Comparison of ENCODE assay signal across 10 cellular contexts in the genomic region with DNA sequence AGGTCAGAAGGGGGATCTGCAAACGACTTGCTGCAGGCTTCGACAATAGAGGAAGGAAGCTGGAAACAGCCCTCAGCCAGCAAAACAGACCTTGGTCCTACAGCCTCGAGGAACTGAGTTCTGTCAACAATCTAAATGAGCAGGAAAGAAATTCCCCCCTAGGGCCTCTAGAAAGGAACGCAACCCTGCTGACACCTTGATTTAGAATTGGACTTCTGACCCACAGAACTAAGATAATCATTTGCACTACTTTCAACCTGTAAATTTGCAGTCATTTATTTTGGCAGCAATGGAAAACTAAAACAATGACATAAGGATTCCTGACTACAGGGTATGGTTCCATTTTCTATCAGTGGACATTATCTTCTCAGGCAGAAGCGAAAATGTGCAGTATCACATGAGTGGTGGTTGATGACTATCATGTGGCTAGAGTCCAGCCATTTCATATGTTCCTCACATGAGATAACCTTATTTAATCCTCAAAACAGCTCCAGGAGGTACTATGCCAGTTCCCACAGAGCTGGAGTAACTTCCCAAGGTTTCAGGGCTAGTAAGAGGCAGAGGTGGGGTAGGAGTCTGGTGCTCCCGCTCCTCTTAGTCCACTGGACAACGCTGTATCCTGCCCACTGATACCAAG.
DNase-seq lines count a peak whose midpoint lies in the region; ATAC-seq, FAIRE-seq and TF ChIP-seq lines count a peak whose summit lies in the region.
"Had no signal": no experiment of that assay in that cellular context is flagged by ENCODE, and none has a peak within 500 bp of the region (broad histone marks: within the 10 kb centered on the region; RNA-seq: fewer than 3 reads in every experiment).

No MANE protein-coding gene starts in this region.

- no peak for FAIRE-seq in D721Med (lab: Jason Lieb, UNC)

- 33% methylated on average over 5 to 7 of the region's 7 CpGs for WGBS in esophagus squamous epithelium, 2 donors

- H3K4me3 ChIP-seq in BLaER1 treated with 17β-estradiol and CSF1 and Interleukin-3, amounts not matched to agents 10 nM and 100 nM, result peak overlapping the region in 1 of 10 experiments; percentile 1; a peak in 1 of 20 replicates
- H3K4me3 ChIP-seq in esophagus squamous epithelium (no peak overlapping the region), mucosa of rectum (ENCODE audit: low read length in 2 of 2) (no peak overlapping the region), OCI-LY7 (ENCODE audit: low read depth, low read length, poor library complexity, severe bottlenecking) (no peak overlapping the region)

- CTCF ChIA-PET in activated CD8-positive, alpha-beta T cell treated with anti-CD3 and anti-CD28 coated beads for 36 hours (lab: Charles Lee), result interaction anchor here (1.2 kb wide), 2 partner anchors 43 to 58 kb away, joined by 3 read pairs; no protein-coding TSS in a partner anchor
- CTCF ChIA-PET in OCI-LY7 (lab: Charles Lee; ENCODE audit: unreplicated experiment), result no interaction called here

- peaks cover 7% of the 10 kb centered on the region for H3K36me3 Mint-ChIP-seq in activated CD8-positive, alpha-beta T cell treated with anti-CD3 and anti-CD28 coated beads for 36 hours (ENCODE audit: low read depth)

- DNase-seq in OCI-M2 (lab: John Stamatoyannopoulos, UW; ENCODE audit: unreplicated experiment), result peak; percentile 60
- DNase-seq in esophagus squamous epithelium (lab: John Stamatoyannopoulos, UW), result no peak
- DNase-seq in activated CD8-positive, alpha-beta T cell treated with anti-CD3 and anti-CD28 coated beads for 36 hours, result no peak
- no peak for DNase-seq in D721Med (ENCODE audit: insufficient read length, low spot score)
- no peak for DNase-seq in OCI-LY7 (ENCODE audit: low spot score)
- DNase-seq: effector memory CD4-positive, alpha-beta T cell had no signal

- peak overlapping the region in 7 of 11 experiments; percentile 0 to 84 (median 53); a peak in 12 of 22 replicates for H3K4me2 ChIP-seq in BLaER1 treated with 17β-estradiol and CSF1 and Interleukin-3, amounts not matched to agents 10 nM and 100 nM
- no peak overlapping the region for H3K4me2 ChIP-seq in OCI-LY7 (ENCODE audit: low read length)

- intact Hi-C loops in esophagus squamous epithelium (cut with DNase I) (no loop called here), OCI-LY7 (cut with micrococcal nuclease; ENCODE audit: unreplicated experiment) (no loop called here)
- intact Hi-C loops in activated CD8-positive, alpha-beta T cell treated with anti-CD3 and anti-CD28 coated beads for 36 hours (cut with micrococcal nuclease), result no loop called here

- no peak for TF ChIP-seq POLR2A in esophagus squamous epithelium (IDR thresholded peaks at IDR 0.05)

- no peaks in the 10 kb centered on the region for H3K9me3 ChIP-seq in BLaER1 treated with 17β-estradiol and CSF1 and Interleukin-3, amounts not matched to agents 10 nM and 100 nM (replicated peaks in 1 of 11)
- H3K9me3 ChIP-seq in esophagus squamous epithelium, result no peaks in the 10 kb centered on the region
- H3K9me3 ChIP-seq in mucosa of rectum (ENCODE audit: control insufficient read depth in 2 of 2, low read length in 2 of 2), result no peaks in the 10 kb centered on the region
- H3K9me3 ChIP-seq in OCI-LY7 (ENCODE audit: low read length), result no peaks in the 10 kb centered on the region

- no peaks in the 10 kb centered on the region for H3K9me2 ChIP-seq in OCI-LY7 (ENCODE audit: insufficient read depth, low read length)

- H3K27me3 ChIP-seq in BLaER1 treated with 17β-estradiol and CSF1 and Interleukin-3, amounts not matched to agents 10 nM and 100 nM, result no peaks in the 10 kb centered on the region
- H3K27me3 ChIP-seq in esophagus squamous epithelium, result no peaks in the 10 kb centered on the region
- H3K27me3 ChIP-seq in mucosa of rectum (ENCODE audit: control insufficient read depth in 2 of 2, insufficient read depth in 2 of 2, low read length in 2 of 2), result peaks cover 0 to 2% of the 10 kb centered on the region in 2 donors

- TF ChIP-seq CTCF in esophagus squamous epithelium (IDR thresholded peaks at IDR 0.05) (no peak), D721Med (IDR thresholded peaks at IDR 0.05; ENCODE audit: insufficient read depth, missing control alignments) (no peak), OCI-LY7 (conservative IDR thresholded peaks at IDR 0.05; ENCODE audit: low read length) (no peak)
- no peak for TF ChIP-seq CTCF in activated CD8-positive, alpha-beta T cell treated with anti-CD3 and anti-CD28 coated beads for 36 hours (IDR thresholded peaks at IDR 0.05)

- H3K36me3 ChIP-seq in BLaER1 treated with 17β-estradiol and CSF1 and Interleukin-3, amounts not matched to agents 10 nM and 100 nM, result no peaks in the 10 kb centered on the region
- H3K36me3 ChIP-seq in esophagus squamous epithelium, result no peaks in the 10 kb centered on the region
- H3K36me3 ChIP-seq in mucosa of rectum (ENCODE audit: control insufficient read depth in 2 of 2, insufficient read depth in 2 of 2, low read length in 2 of 2), result no peaks in the 10 kb centered on the region
- H3K36me3 ChIP-seq in OCI-LY7 (ENCODE audit: insufficient read depth, low read length), result no peaks in the 10 kb centered on the region

- no peaks in the 10 kb centered on the region for H3K27me3 Mint-ChIP-seq in activated CD8-positive, alpha-beta T cell treated with anti-CD3 and anti-CD28 coated beads for 36 hours

- POLR2A ChIA-PET in activated CD8-positive, alpha-beta T cell treated with anti-CD3 and anti-CD28 coated beads for 36 hours (lab: Charles Lee), result interaction anchor here (0.6 kb wide), 1 partner anchor 387 kb away, joined by 3 read pairs; no protein-coding TSS in a partner anchor
- POLR2A ChIA-PET in OCI-LY7 (lab: Charles Lee), result no interaction called here

- H3K4me3 Mint-ChIP-seq in activated CD8-positive, alpha-beta T cell treated with anti-CD3 and anti-CD28 coated beads for 36 hours, result no peak overlapping the region

- H3K27ac ChIP-seq in BLaER1 treated with 17β-estradiol and CSF1 and Interleukin-3, amounts not matched to agents 10 nM and 100 nM, result peak overlapping the region in 6 of 11 experiments; percentile 1 to 92 (median 76); a peak in 10 of 22 replicates
- H3K27ac ChIP-seq in esophagus squamous epithelium, result peak overlapping the region; percentile 61 to 75 (median 66)
- H3K27ac ChIP-seq in mucosa of rectum (ENCODE audit: low read depth in 2 of 2, low read length in 2 of 2), result peak overlapping the region; percentile 75 to 85
- no peak overlapping the region for H3K27ac ChIP-seq in OCI-LY7 (ENCODE audit: low read depth, low read length, poor library complexity, severe bottlenecking)
- H3K27ac ChIP-seq: C4-2B had no signal

- H4K20me1 ChIP-seq in BLaER1 treated with 17β-estradiol and CSF1 and Interleukin-3, amounts not matched to agents 10 nM and 100 nM, result no peaks in the 10 kb centered on the region
- no peaks in the 10 kb centered on the region for H4K20me1 ChIP-seq in OCI-LY7 (ENCODE audit: insufficient read depth, low read length)

- no peaks in the 10 kb centered on the region for H3K4me1 Mint-ChIP-seq in activated CD8-positive, alpha-beta T cell treated with anti-CD3 and anti-CD28 coated beads for 36 hours (ENCODE audit: low read depth)

- ATAC-seq in activated CD8-positive, alpha-beta T cell treated with anti-CD3 and anti-CD28 coated beads for 36 hours, result no peak
- no peak for ATAC-seq in GM21367 (IDR thresholded peaks at IDR 0.05; ENCODE audit: unreplicated experiment)

- no peaks in the 10 kb centered on the region for H3K9me3 Mint-ChIP-seq in activated CD8-positive, alpha-beta T cell treated with anti-CD3 and anti-CD28 coated beads for 36 hours

- no peak overlapping the region for H3K27ac Mint-ChIP-seq in activated CD8-positive, alpha-beta T cell treated with anti-CD3 and anti-CD28 coated beads for 36 hours

- no TSS peak for BruUV-seq in OCI-LY7 (replicated peaks; lab: Mats Ljungman, UMichigan)

- no peaks in the 10 kb centered on the region for H3K79me2 ChIP-seq in OCI-LY7 (ENCODE audit: insufficient read depth, low read depth, low read length)

- no peak overlapping the region for H2AFZ ChIP-seq in OCI-LY7 (ENCODE audit: low read length)

- peaks cover 0 to 77% (median 14%) of the 10 kb centered on the region in 10 experiments; a peak in 12 of 20 replicates for H3K4me1 ChIP-seq in BLaER1 treated with 17β-estradiol and CSF1 and Interleukin-3, amounts not matched to agents 10 nM and 100 nM
- H3K4me1 ChIP-seq in esophagus squamous epithelium (peaks cover 0 to 21% (median 4%) of the 10 kb centered on the region in 3 donors), mucosa of rectum (ENCODE audit: control insufficient read depth in 2 of 2, insufficient read depth in 2 of 2, low read length in 2 of 2) (peaks cover 16 to 21% of the 10 kb centered on the region in 2 donors), OCI-LY7 (ENCODE audit: insufficient read depth, low read length, poor library complexity, severe bottlenecking) (no peaks in the 10 kb centered on the region)

- H3K9ac ChIP-seq in BLaER1 treated with 17β-estradiol and CSF1 and Interleukin-3, amounts not matched to agents 10 nM and 100 nM, result peak overlapping the region in 5 of 11 experiments; percentile 5 to 78 (median 69); a peak in 8 of 22 replicates
- H3K9ac ChIP-seq in mucosa of rectum (ENCODE audit: low read depth in 1 of 2, low read length in 2 of 2), result peak overlapping the region in 1 of 2 donors; percentile 44
